Comparison of ENCODE assay signal across 8 cellular contexts in genomic region chr9:114082017-114082735, GRCh38.
DNase-seq lines count a peak whose midpoint lies in the region; ATAC-seq and TF ChIP-seq lines count a peak whose summit lies in the region.

No MANE protein-coding gene starts in this region.

- POLR2A ChIA-PET in AG04449 (lab: Yijun Ruan, JAX), result interaction anchor here (0.6 kb wide), 1 partner anchor 33 kb away, joined by 4 read pairs; no protein-coding TSS in a partner anchor

- ATAC-seq in GM18858 (IDR thresholded peaks at IDR 0.05; ENCODE audit: unreplicated experiment), result peak; percentile 53
- ATAC-seq in HG03159 (IDR thresholded peaks at IDR 0.05; ENCODE audit: unreplicated experiment), result peak; percentile 86

- DNase-seq in AG04449 (ENCODE audit: low read depth, low spot score) (peak; percentile 41), NCI-H446 (lab: John Stamatoyannopoulos, UW) (peak; percentile 75 to 83), kidney glomerular epithelial cell (lab: John Stamatoyannopoulos, UW) (peak; percentile 88)
- DNase-seq in activated CD4-positive, CD25-positive, alpha-beta regulatory T cell (lab: John Stamatoyannopoulos, UW), result peak; percentile 55 to 70 (median 58)
- DNase-seq in central memory CD4-positive, alpha-beta T cell, result peak; percentile 39
- DNase-seq in stimulated activated CD4-positive, alpha-beta T cell treated with anti-CD3 and anti-CD28 coated beads, Interleukin-1b, Interleukin-23, amount 100 ng/mL, for 48 hours, result peak; percentile 82

- H3K4me3 ChIP-seq in AG04449 (ENCODE audit: low read depth, low read length), result no peak overlapping the region

- TF ChIP-seq CTCF in AG04449 (IDR thresholded peaks at IDR 0.05; ENCODE audit: insufficient read depth, low read length, missing control alignments), result peak; percentile 85

- CTCF ChIA-PET in AG04449 (lab: Yijun Ruan, JAX), result interaction anchor here (0.5 to 5.4 kb wide), 83 partner anchors 13 to 571 kb away, joined by 3 to 176 read pairs (median 4); partner anchors contain the start of genes COL27A1 and KIF12
